Comparison of ENCODE assay signal across 1 cellular context in genomic region chr9:93902051-93902779, GRCh38.
TF ChIP-seq lines count a peak whose summit lies in the region.

No MANE protein-coding gene starts in this region.

TF ChIP-seq in H1, 55 proteins besides CTCF, POLR2A, EP300 and RAD21 (continued from another document):
- TF ChIP-seq ASH2L (IDR thresholded peaks at IDR 0.05; ENCODE audit: low read length): no peak
